Comparison of ENCODE assay signal across 13 cellular contexts in the genomic region with DNA sequence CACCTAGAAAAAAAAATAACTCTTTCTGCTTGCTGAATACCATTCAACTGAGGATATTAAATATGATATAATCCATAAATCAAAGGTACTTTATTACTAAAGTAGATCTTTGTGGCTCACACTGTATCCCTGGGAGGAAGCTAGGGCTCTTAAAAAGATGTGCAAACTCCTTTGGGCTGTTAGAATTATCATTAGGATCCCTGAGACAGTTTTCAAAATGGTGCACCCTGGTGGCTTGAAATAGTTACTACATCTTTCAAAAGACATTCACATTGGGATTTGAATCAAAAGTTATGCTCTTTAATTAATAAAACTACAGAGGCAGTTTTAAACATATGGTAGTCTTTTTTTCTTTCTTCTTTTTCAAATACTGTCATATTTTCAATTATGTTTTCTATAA.
DNase-seq lines count a peak whose midpoint lies in the region; ATAC-seq and TF ChIP-seq lines count a peak whose summit lies in the region.
"Had no signal": no experiment of that assay in that cellular context is flagged by ENCODE, and none has a peak within 500 bp of the region (broad histone marks: within the 10 kb centered on the region; RNA-seq: fewer than 3 reads in every experiment).

No MANE protein-coding gene starts in this region.

- peak; percentile 50 for TF ChIP-seq CTCF in AG04450 (IDR thresholded peaks at IDR 0.05; ENCODE audit: low read depth, low read length)
- TF ChIP-seq CTCF in GM12865 (IDR thresholded peaks at IDR 0.05; ENCODE audit: insufficient read depth, low read depth, low read length, missing control alignments) = peak; percentile 24
- TF ChIP-seq CTCF in foreskin fibroblast (IDR thresholded peaks at IDR 0.05; ENCODE audit: low read depth, low read length) = peak; percentile 33

- no peak overlapping the region for H3K27ac ChIP-seq in AG04450 (ENCODE audit: low read depth, low read length)
- H3K27ac ChIP-seq: SJSA1, transverse colon had no signal

- no peak for DNase-seq in AG04450 (ENCODE audit: low read depth, low spot score)
- DNase-seq in GM12865 (ENCODE audit: low read depth) = no peak
- peak; percentile 9 for DNase-seq in RKO (ENCODE audit: low spot score)
- peak in 1 of 2 donors; percentile 1 for DNase-seq in foreskin fibroblast
- no peak for DNase-seq in kidney glomerular epithelial cell (lab: John Stamatoyannopoulos, UW)
- DNase-seq in NCI-H1694 (lab: John Stamatoyannopoulos, UW) = no peak
- no peak for DNase-seq in NCI-H128 (lab: John Stamatoyannopoulos, UW; ENCODE audit: unreplicated experiment)
- DNase-seq: caudate nucleus, hippocampal formation, NCI-H1092 treated with DMSO at 0.1 percent for 48 hours, transverse colon had no signal

- POLR2A ChIA-PET in AG04450 (lab: Yijun Ruan, JAX) = no interaction called here

- no peak overlapping the region for H3K4me3 ChIP-seq in AG04450 (ENCODE audit: low read depth, low read length)
- H3K4me3 ChIP-seq in GM12865 (ENCODE audit: low read depth, low read length) = no peak overlapping the region
- H3K4me3 ChIP-seq in foreskin fibroblast (ENCODE audit: low read depth in 1 of 2, low read length in 2 of 2) = no peak overlapping the region
- H3K4me3 ChIP-seq: SJSA1, transverse colon had no signal

- no peak for ATAC-seq in HG03039 (IDR thresholded peaks at IDR 0.05; ENCODE audit: unreplicated experiment)

- CTCF ChIA-PET in AG04450 (lab: Charles Lee) = interaction anchor here (0.6 to 1.1 kb wide), 3 partner anchors 18 to 426 kb away, joined by 3 read pairs; no protein-coding TSS in a partner anchor

- H3K9me3 ChIP-seq in AG04450 (ENCODE audit: control insufficient read depth, insufficient read depth, low read length) = no peaks in the 10 kb centered on the region
- H3K9me3 ChIP-seq: SJSA1 had no signal

- H3K27me3 ChIP-seq in AG04450 (ENCODE audit: control insufficient read depth, insufficient read depth, low read length) = no peaks in the 10 kb centered on the region
- H3K27me3 ChIP-seq: SJSA1, transverse colon had no signal
